ENCODE assay signal across 8 cellular contexts in genomic region chrX:47513034-47513696, GRCh38. TPM values are rescaled to one million over a fixed set of nuclear protein-coding genes. Genes with fewer than 3 reads are reported as not detected.
DNase-seq lines count a peak whose midpoint lies in the region; ATAC-seq and TF ChIP-seq lines count a peak whose summit lies in the region.
"Not testable (repeated sequence)": the region's sequence is repeated elsewhere in the genome, so short reads cannot be mapped to it uniquely, and the experiment has no call there.

No MANE protein-coding gene starts in this region.

- H3K36me3 ChIP-seq in HEK293 (ENCODE audit: control insufficient read depth in 2 of 2, insufficient read depth in 1 of 2, low read length in 2 of 2); MM.1S (replicated peaks; ENCODE audit: insufficient read depth, low read length); breast epithelium; neural cell (ENCODE audit: insufficient read depth, low read length); suprapubic skin: not testable (repeated sequence)

- H3K4me3 ChIP-seq in HEK293 (ENCODE audit: low read depth, low read length) (peak overlapping the region; percentile 34), breast epithelium (peak overlapping the region; percentile 22 to 60 (median 45)), neural cell (ENCODE audit: low read length) (peak overlapping the region; percentile 63), suprapubic skin (peak overlapping the region; percentile 41)
- not testable (repeated sequence) for H3K4me3 ChIP-seq in MM.1S (ENCODE audit: low read length)

- H4K20me1 ChIP-seq in MM.1S (ENCODE audit: insufficient read depth, low read length); neural cell (ENCODE audit: insufficient read depth): not testable (repeated sequence)

- not testable (repeated sequence) for TF ChIP-seq POLR2A in breast epithelium (IDR thresholded peaks at IDR 0.05); suprapubic skin (IDR thresholded peaks at IDR 0.05)

- H3K27me3 Mint-ChIP-seq in activated CD4-positive, alpha-beta T cell treated with anti-CD3 and anti-CD28 coated beads, Interleukin-2, amount 10 ng/mL, durations not matched to agents 7 days and 5 days, result peaks cover 10% of the 10 kb centered on the region

- H3F3A ChIP-seq in MM.1S (ENCODE audit: insufficient read depth, low read length); neural cell (ENCODE audit: insufficient read depth, low read length, poor library complexity, severe bottlenecking): not testable (repeated sequence)

- not testable (repeated sequence) for TF ChIP-seq CTCF in HEK293 (tag by site-specific recombination; IDR thresholded peaks at IDR 0.05); MM.1S (IDR thresholded peaks at IDR 0.05; ENCODE audit: low read length); breast epithelium (IDR thresholded peaks at IDR 0.05); neural cell (IDR thresholded peaks at IDR 0.05; ENCODE audit: poor library complexity, severe bottlenecking); suprapubic skin (IDR thresholded peaks at IDR 0.05)

- H3K79me2 ChIP-seq in MM.1S (ENCODE audit: low read length); neural cell (replicated peaks; ENCODE audit: insufficient read depth, low read length): not testable (repeated sequence)

- not testable (repeated sequence) for TF ChIP-seq RAD21 in neural cell (conservative IDR thresholded peaks at IDR 0.05)

- not testable (repeated sequence) for TF ChIP-seq EP300 in neural cell (conservative IDR thresholded peaks at IDR 0.05; ENCODE audit: poor library complexity, severe bottlenecking); suprapubic skin (IDR thresholded peaks at IDR 0.05)

- H2AFZ ChIP-seq in MM.1S (ENCODE audit: low read length), result not testable (repeated sequence)
- peak overlapping the region; percentile 40 for H2AFZ ChIP-seq in neural cell (ENCODE audit: low read depth, low read length)

- not testable (repeated sequence) for H3K4me1 ChIP-seq in HEK293 (ENCODE audit: control insufficient read depth, insufficient read depth, low read length); MM.1S (ENCODE audit: low read length); breast epithelium; suprapubic skin

- H3K4me3 Mint-ChIP-seq in activated CD4-positive, alpha-beta T cell treated with anti-CD3 and anti-CD28 coated beads, Interleukin-2, amount 10 ng/mL, durations not matched to agents 7 days and 5 days, result peak overlapping the region; percentile 77

- POLR2A ChIA-PET in HEK293 (lab: Yijun Ruan, JAX), result interaction anchor here (0.6 kb wide), 2 partner anchors 64 to 100 kb away, joined by 4 read pairs; no protein-coding TSS in a partner anchor
- POLR2A ChIA-PET in activated CD4-positive, alpha-beta T cell treated with anti-CD3 and anti-CD28 coated beads, Interleukin-2, amount 10 ng/mL, durations not matched to agents 7 days and 5 days (lab: Charles Lee), result not testable (repeated sequence)

- DNase-seq in ELR (ENCODE audit: low read depth), result peak; percentile 5
- not testable (repeated sequence) for DNase-seq in MM.1S; breast epithelium (ENCODE audit: low spot score in 2 of 2); left cardiac atrium; suprapubic skin (ENCODE audit: low spot score in 2 of 2)
- peak; percentile 6 for DNase-seq in activated CD4-positive, alpha-beta T cell treated with anti-CD3 and anti-CD28 coated beads, Interleukin-2, amount 10 ng/mL, durations not matched to agents 7 days and 5 days

- intact Hi-C loops in breast epithelium (cut with DNase I; ENCODE audit: low total_unique reads); left cardiac atrium (cut with DNase I): not testable (repeated sequence)

- peak overlapping the region; percentile 72 for H3K27ac Mint-ChIP-seq in activated CD4-positive, alpha-beta T cell treated with anti-CD3 and anti-CD28 coated beads, Interleukin-2, amount 10 ng/mL, durations not matched to agents 7 days and 5 days

- 27% methylated on average over 24 of the region's 67 CpGs for WGBS in suprapubic skin

- H3K36me3 Mint-ChIP-seq in activated CD4-positive, alpha-beta T cell treated with anti-CD3 and anti-CD28 coated beads, Interleukin-2, amount 10 ng/mL, durations not matched to agents 7 days and 5 days (ENCODE audit: low read depth), result not testable (repeated sequence)

- not testable (repeated sequence) for H3K27me3 ChIP-seq in MM.1S (replicated peaks; ENCODE audit: insufficient read depth, low read length); neural cell (ENCODE audit: insufficient read depth, low read depth, low read length); suprapubic skin
- peaks cover 0 to 33% of the 10 kb centered on the region in 2 donors for H3K27me3 ChIP-seq in breast epithelium

- ATAC-seq in left cardiac atrium, result peak; percentile 72 to 79

- H3K9ac ChIP-seq in MM.1S (ENCODE audit: low read length), result not testable (repeated sequence)
- H3K9ac ChIP-seq in neural cell (ENCODE audit: low read length), result peak overlapping the region; percentile 63

- not testable (repeated sequence) for H3K27ac ChIP-seq in HEK293 (ENCODE audit: extremely low read depth, low read depth, low read length); MM.1S (ENCODE audit: low read length); breast epithelium; suprapubic skin
- H3K27ac ChIP-seq in neural cell (ENCODE audit: low read length), result peak overlapping the region; percentile 56

- H3K9me2 ChIP-seq in MM.1S (replicated peaks; ENCODE audit: insufficient read depth, low read length); neural cell (ENCODE audit: insufficient read depth, low read length): not testable (repeated sequence)

- not testable (repeated sequence) for H3K9me3 Mint-ChIP-seq in activated CD4-positive, alpha-beta T cell treated with anti-CD3 and anti-CD28 coated beads, Interleukin-2, amount 10 ng/mL, durations not matched to agents 7 days and 5 days

- CTCF ChIA-PET in HEK293 (lab: Yijun Ruan, JAX), result interaction anchor here (1.4 kb wide), 1 partner anchor 10 kb away, joined by 6 read pairs; no protein-coding TSS in a partner anchor
- CTCF ChIA-PET in activated CD4-positive, alpha-beta T cell treated with anti-CD3 and anti-CD28 coated beads, Interleukin-2, amount 10 ng/mL, durations not matched to agents 7 days and 5 days (lab: Charles Lee), result interaction anchor here (0.7 kb wide), 1 partner anchor 328 kb away, joined by 3 read pairs; no protein-coding TSS in a partner anchor

- not testable (repeated sequence) for H3K9me3 ChIP-seq in HEK293 (ENCODE audit: control insufficient read depth, insufficient read depth, low read depth, low read length); MM.1S (replicated peaks; ENCODE audit: insufficient read depth, low read length); breast epithelium; neural cell (ENCODE audit: low read length); suprapubic skin

- H3K4me1 Mint-ChIP-seq in activated CD4-positive, alpha-beta T cell treated with anti-CD3 and anti-CD28 coated beads, Interleukin-2, amount 10 ng/mL, durations not matched to agents 7 days and 5 days, result peaks cover 13% of the 10 kb centered on the region

- peak overlapping the region; percentile 24; the same call in 1 of the 2 replicates for H3K4me2 ChIP-seq in MM.1S (ENCODE audit: low read depth, low read length)
- H3K4me2 ChIP-seq in neural cell (ENCODE audit: low read length), result not testable (repeated sequence)

TF ChIP-seq in HEK293, 187 proteins besides CTCF, POLR2A, EP300 and RAD21 (continues in another document):
- peak; percentile 84 for TF ChIP-seq ZBTB26 (tag by site-specific recombination; optimal IDR thresholded peaks at IDR 0.05)

TF ChIP-seq in neural cell, 6 proteins besides CTCF, POLR2A, EP300 and RAD21:
- TF ChIP-seq MXI1 (conservative IDR thresholded peaks at IDR 0.05; ENCODE audit: poor library complexity, severe bottlenecking), result peak; percentile 2

RNA-seq across cellular contexts. Expression of gene ZNF41, which starts 30.1 kb away (rescaled TPM):
- 10 to 100 TPM; 12.2 to 13.3 TPM for total RNA-seq in activated CD4-positive, alpha-beta T cell treated with anti-CD3 and anti-CD28 coated beads, Interleukin-2, amount 10 ng/mL, durations not matched to agents 7 days and 5 days
- total RNA-seq in breast epithelium, result 10 to 100 TPM in 1 of 3 donors, 1 to 10 TPM in 2; 7.2 to 14.0 (median 9.2) TPM
- 10 to 100 TPM; 10.8 to 14.7 TPM for total RNA-seq in left cardiac atrium
- 7.9 and 9.1 TPM in 2 replicates for polyA plus RNA-seq in neural cell
- polyA minus RNA-seq in neural cell, result 12.9 and 14.2 TPM in 2 replicates
- 10 to 100 TPM in 1 of 4 donors, 1 to 10 TPM in 3; 5.5 to 11.3 (median 6.5) TPM for total RNA-seq in suprapubic skin

RNA-seq across cellular contexts. Expression of gene ARAF, which starts 47.8 kb away (rescaled TPM):
- total RNA-seq in activated CD4-positive, alpha-beta T cell treated with anti-CD3 and anti-CD28 coated beads, Interleukin-2, amount 10 ng/mL, durations not matched to agents 7 days and 5 days, result 10 to 100 TPM; 76.9 to 82.0 TPM
- 10 to 100 TPM; 27.9 to 37.6 (median 30.6) TPM for total RNA-seq in breast epithelium
- total RNA-seq in left cardiac atrium, result 10 to 100 TPM; 64.4 to 75.0 TPM
- 9.9 and 25.0 TPM in 2 replicates for polyA plus RNA-seq in neural cell
- polyA minus RNA-seq in neural cell, result 15.3 and 17.3 TPM in 2 replicates
- 10 to 100 TPM; 32.4 to 60.0 (median 42.2) TPM for total RNA-seq in suprapubic skin
